Comparison of ENCODE assay signal across 8 cellular contexts in genomic region chrX:42714981-42715688, GRCh38.
DNase-seq lines count a peak whose midpoint lies in the region; ATAC-seq and TF ChIP-seq lines count a peak whose summit lies in the region.

No MANE protein-coding gene starts in this region.

- intact Hi-C loops in A673 (cut with micrococcal nuclease; ENCODE audit: unreplicated experiment) (no loop called here), PC-3 (cut with micrococcal nuclease) (no loop called here), sciatic nerve (cut with DNase I) (no loop called here)

- BruUV-seq in A673 (replicated peaks; lab: Mats Ljungman, UMichigan): no TSS peak
- no TSS peak for BruUV-seq in PC-3 (replicated peaks; lab: Mats Ljungman, UMichigan)

- H3K4me3 Mint-ChIP-seq in activated naive CD8-positive, alpha-beta T cell treated with anti-CD3 and anti-CD28 coated beads, Interleukin-2, amount 50 U/mL, for 24 hours: no peak overlapping the region

- no peaks in the 10 kb centered on the region for H3F3A ChIP-seq in PC-3 (ENCODE audit: low read length, unreplicated experiment)

- H3K27me3 ChIP-seq in A673 (replicated peaks; ENCODE audit: insufficient read depth, low read depth, low read length, poor library complexity): no peaks in the 10 kb centered on the region
- H3K27me3 ChIP-seq in PC-3 (ENCODE audit: low read length): no peaks in the 10 kb centered on the region

- no peaks in the 10 kb centered on the region for H3K79me2 ChIP-seq in PC-3 (ENCODE audit: low read length)

- peaks cover under 1% of the 10 kb centered on the region for H3K9me3 Mint-ChIP-seq in activated naive CD8-positive, alpha-beta T cell treated with anti-CD3 and anti-CD28 coated beads, Interleukin-2, amount 50 U/mL, for 24 hours

- no peaks in the 10 kb centered on the region for H3K9me2 ChIP-seq in PC-3 (replicated peaks; ENCODE audit: low read length)

- peak; percentile 30 for DNase-seq in A673 (ENCODE audit: low spot score)
- peak; percentile 40 for DNase-seq in PC-3
- DNase-seq in activated naive CD8-positive, alpha-beta T cell treated with anti-CD3 and anti-CD28 coated beads, Interleukin-2, amount 50 U/mL, for 24 hours: peak; percentile 27
- DNase-seq in hypothalamus (lab: John Stamatoyannopoulos, UW): peak in 46 of 51 donors; percentile 2 to 79 (median 36)
- DNase-seq in sciatic nerve (ENCODE audit: low spot score): peak; percentile 57
- DNase-seq in GOT3 (lab: John Stamatoyannopoulos, UW): no peak

- no peak overlapping the region for H3K27ac Mint-ChIP-seq in activated naive CD8-positive, alpha-beta T cell treated with anti-CD3 and anti-CD28 coated beads, Interleukin-2, amount 50 U/mL, for 24 hours

- peak; percentile 39 for ATAC-seq in GM19463 (IDR thresholded peaks at IDR 0.05; ENCODE audit: unreplicated experiment)
- no peak; the same call in 1 of the 2 replicates for ATAC-seq in PC-3
- peak; percentile 63 for ATAC-seq in activated naive CD8-positive, alpha-beta T cell treated with anti-CD3 and anti-CD28 coated beads, Interleukin-2, amount 50 U/mL, for 24 hours
- peak; percentile 64 for ATAC-seq in sciatic nerve
- no peak for ATAC-seq in HG02884 (IDR thresholded peaks at IDR 0.05; ENCODE audit: unreplicated experiment)

- H3K27ac ChIP-seq in A673 (ENCODE audit: low read depth, low read length, poor library complexity, severe bottlenecking): no peak overlapping the region
- no peak overlapping the region for H3K27ac ChIP-seq in PC-3 (ENCODE audit: low read length)

- peak; percentile 55 for TF ChIP-seq CTCF in A673 (conservative IDR thresholded peaks at IDR 0.05; ENCODE audit: low read depth, low read length)
- TF ChIP-seq CTCF in PC-3 (conservative IDR thresholded peaks at IDR 0.05; ENCODE audit: low read depth, low read length): peak; percentile 61

- no peaks in the 10 kb centered on the region for H3K36me3 Mint-ChIP-seq in activated naive CD8-positive, alpha-beta T cell treated with anti-CD3 and anti-CD28 coated beads, Interleukin-2, amount 50 U/mL, for 24 hours (ENCODE audit: low read depth)

- no peaks in the 10 kb centered on the region for H3K27me3 Mint-ChIP-seq in activated naive CD8-positive, alpha-beta T cell treated with anti-CD3 and anti-CD28 coated beads, Interleukin-2, amount 50 U/mL, for 24 hours

- CTCF ChIA-PET in A673 (lab: Charles Lee): interaction anchor here (0.6 to 0.7 kb wide), 2 partner anchors 630 to 1213 kb away, joined by 3 read pairs; no protein-coding TSS in a partner anchor
- CTCF ChIA-PET in PC-3 (lab: Charles Lee): no interaction called here

- H3K4me1 ChIP-seq in A673 (ENCODE audit: insufficient read depth, low read length, poor library complexity, severe bottlenecking) (no peaks in the 10 kb centered on the region), PC-3 (ENCODE audit: insufficient read depth, low read length) (no peaks in the 10 kb centered on the region)

- POLR2A ChIA-PET in A673 (lab: Charles Lee; ENCODE audit: low non-redundant PET) (no interaction called here), PC-3 (lab: Charles Lee; ENCODE audit: unreplicated experiment) (no interaction called here)

- H4K20me1 ChIP-seq in PC-3 (ENCODE audit: low read length): no peaks in the 10 kb centered on the region

- H3K36me3 ChIP-seq in A673 (ENCODE audit: insufficient read depth, low read length, poor library complexity, severe bottlenecking) (no peaks in the 10 kb centered on the region), PC-3 (ENCODE audit: low read depth, low read length) (no peaks in the 10 kb centered on the region)

- no peak overlapping the region for H3K4me3 ChIP-seq in A673 (ENCODE audit: low read depth, low read length, poor library complexity, severe bottlenecking)
- H3K4me3 ChIP-seq in PC-3 (ENCODE audit: low read length): no peak overlapping the region

- H2AFZ ChIP-seq in PC-3 (ENCODE audit: low read length): peak overlapping the region; percentile 42; the same call in 1 of the 2 replicates

- H3K9me3 ChIP-seq in A673 (ENCODE audit: low read depth, low read length, poor library complexity, severe bottlenecking) (no peaks in the 10 kb centered on the region), PC-3 (ENCODE audit: low read length) (no peaks in the 10 kb centered on the region)

- peaks cover 5% of the 10 kb centered on the region for H3K4me1 Mint-ChIP-seq in activated naive CD8-positive, alpha-beta T cell treated with anti-CD3 and anti-CD28 coated beads, Interleukin-2, amount 50 U/mL, for 24 hours

- 0 out of 2 replicates have a peak overlapping the region, but pooled peaks have one; percentile 34 for H3K4me2 ChIP-seq in PC-3 (ENCODE audit: low read length)

- H3K9ac ChIP-seq in PC-3 (ENCODE audit: low read length): no peak overlapping the region

Comparison
In these comparisons a context has a peak if more than half of its experiments do, and no peak if none do; other contexts are left out.
1. ATAC-seq: peak in GM19463 (single experiment), activated naive CD8-positive, alpha-beta T cell treated with anti-CD3 and anti-CD28 coated beads, Interleukin-2, amount 50 U/mL, for 24 hours (single experiment) and sciatic nerve (single experiment); none in PC-3 (single experiment) and HG02884 (single experiment).